Comparison of ENCODE assay signal across 8 cellular contexts in the genomic region with DNA sequence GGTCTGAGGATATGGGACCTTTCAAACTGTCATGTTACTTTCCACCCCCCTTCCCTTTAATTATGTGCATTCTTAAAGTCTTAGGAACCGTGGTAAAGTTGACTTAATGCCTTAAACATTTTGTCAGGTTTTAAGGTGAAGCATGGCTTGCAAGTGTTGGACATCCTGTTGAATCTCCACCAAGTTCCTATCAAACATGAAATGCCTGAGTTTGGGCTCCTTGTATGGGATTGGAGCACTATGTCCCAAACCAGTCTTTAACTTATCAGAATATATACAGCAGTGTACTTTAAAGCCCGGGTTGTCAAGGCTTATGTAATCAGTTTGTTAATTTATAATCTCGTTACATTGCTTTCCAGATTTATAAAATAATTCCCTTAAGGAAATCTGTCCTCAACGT. TPM values are rescaled to one million over a fixed set of nuclear protein-coding genes. Genes with fewer than 3 reads are reported as not detected.
DNase-seq lines count a peak whose midpoint lies in the region; ATAC-seq, FAIRE-seq and TF ChIP-seq lines count a peak whose summit lies in the region.

No MANE protein-coding gene starts in this region.

- H3K4me3 ChIP-seq in SJCRH30, result peak overlapping the region; percentile 66
- peak overlapping the region; percentile 80 for H3K4me3 ChIP-seq in fibroblast of mammary gland (ENCODE audit: control insufficient read depth, low read depth, low read length)
- H3K4me3 ChIP-seq in sigmoid colon, result peak overlapping the region; percentile 52 to 71 (median 66)

- FAIRE-seq in GM18507 (lab: Jason Lieb, UNC), result peak; percentile 50

- no peak for TF ChIP-seq POLR2A in sigmoid colon (IDR thresholded peaks at IDR 0.05)

- TF ChIP-seq CTCF in fibroblast of mammary gland (conservative IDR thresholded peaks at IDR 0.05; ENCODE audit: control insufficient read depth, insufficient read depth, low read depth, low read length) (no peak), sigmoid colon (IDR thresholded peaks at IDR 0.05) (no peak), GM10248 (IDR thresholded peaks at IDR 0.05; ENCODE audit: control extremely low read depth, extremely low read depth, low read depth, missing control alignments) (no peak)

- H3K36me3 ChIP-seq in SJCRH30 (no peaks in the 10 kb centered on the region), sigmoid colon (no peaks in the 10 kb centered on the region)

- H3K9me3 ChIP-seq in SJCRH30 (replicated peaks) (no peaks in the 10 kb centered on the region), sigmoid colon (no peaks in the 10 kb centered on the region)

- 2 to 8% methylated on average over 4 of the region's 4 CpGs for WGBS in sigmoid colon, 2 donors

- no peak for TF ChIP-seq EP300 in sigmoid colon (IDR thresholded peaks at IDR 0.05)

- POLR2A ChIA-PET in GM10248 (lab: Yijun Ruan, JAX), result no interaction called here

- H3K27me3 ChIP-seq in SJCRH30 (no peaks in the 10 kb centered on the region), sigmoid colon (no peaks in the 10 kb centered on the region)

- DNase-seq in GM18507 (ENCODE audit: extremely low spot score, insufficient read length, low read depth) (no peak), SJCRH30 (no peak), fibroblast of mammary gland (ENCODE audit: low read depth) (no peak), sigmoid colon (no peak), HuH-7 (ENCODE audit: low spot score) (no peak), GM10248 (ENCODE audit: extremely low spot score) (no peak), posterior vena cava (ENCODE audit: low spot score) (no peak)

- no peaks in the 10 kb centered on the region for H3K4me1 ChIP-seq in SJCRH30
- H3K4me1 ChIP-seq in sigmoid colon, result peaks cover 0 to 58% (median 46%) of the 10 kb centered on the region in 4 donors

- intact Hi-C loops in sigmoid colon (cut with DNase I) (loop anchor here (5.0 kb wide), 8 partner anchors 40 to 405 kb away; a partner anchor contains a TSS), posterior vena cava (cut with DNase I) (no loop called here)

- CTCF ChIA-PET in GM10248 (lab: Yijun Ruan, JAX), result no interaction called here

- ATAC-seq in HG03432 (IDR thresholded peaks at IDR 0.05; ENCODE audit: unreplicated experiment), result no peak

- no peak overlapping the region for H3K27ac ChIP-seq in SJCRH30
- peak overlapping the region; percentile 87 to 96 (median 91) for H3K27ac ChIP-seq in sigmoid colon

RNA-seq across cellular contexts. Expression of a gene that starts 1.2 kb away (rescaled TPM):
- 9.2 and 12.6 TPM in 2 replicates for total RNA-seq in SJCRH30 (2014; rRNA removed; shearing (Covaris generic))
- 10 to 100 TPM; 35.1 to 47.9 (median 42.1) TPM for total RNA-seq in sigmoid colon
- polyA plus RNA-seq in sigmoid colon, result 10 to 100 TPM; 10.2 to 17.9 (median 17.1) TPM
- total RNA-seq in posterior vena cava, result 10 to 100 TPM; 34.8 to 49.3 TPM
